ENCODE assay signal across 22 cellular contexts in genomic region chr13:112923962-112924361, GRCh38. TPM values are rescaled to one million over a fixed set of nuclear protein-coding genes. Genes with fewer than 3 reads are reported as not detected.
"Had no signal": no experiment of that assay in that cellular context is flagged by ENCODE, and none has a peak within 500 bp of the region (broad histone marks: within the 10 kb centered on the region; RNA-seq: fewer than 3 reads in every experiment).

No MANE protein-coding gene starts in this region.

- H3K36me3 ChIP-seq: colonic mucosa, esophagus muscularis mucosa, esophagus squamous epithelium, gastrocnemius medialis, gastroesophageal sphincter, heart left ventricle, heart right ventricle had no signal

- H3K4me3 ChIP-seq: colonic mucosa, coronary artery, dorsolateral prefrontal cortex, esophagus muscularis mucosa, esophagus squamous epithelium, gastrocnemius medialis, gastroesophageal sphincter, heart left ventricle, heart right ventricle, hepatocyte had no signal

- H3K27me3 ChIP-seq: colonic mucosa, hepatocyte had no signal

- DNase-seq: colonic mucosa; cortex of kidney; dermis blood vessel endothelial cell; dorsolateral prefrontal cortex; effector CD4-positive, alpha-beta T cell; effector CD8-positive, alpha-beta T cell; effector memory CD8-positive, alpha-beta T cell; erythroblast; esophagus squamous epithelium; foreskin fibroblast; foreskin keratinocyte; foreskin melanocyte; gastrocnemius medialis; glutamatergic neuron; head of caudate nucleus; heart left ventricle; heart right ventricle had no signal

- H3K4me1 ChIP-seq: colonic mucosa, foreskin keratinocyte, gastrocnemius medialis had no signal

- H3K27ac ChIP-seq: colonic mucosa, coronary artery, dorsolateral prefrontal cortex, epithelial cell of prostate, esophagus muscularis mucosa, esophagus squamous epithelium, foreskin keratinocyte, gastrocnemius medialis, gastroesophageal sphincter, heart left ventricle, heart right ventricle, hepatocyte had no signal

- H3K9me3 ChIP-seq: colonic mucosa, esophagus squamous epithelium, gastrocnemius medialis had no signal

RNA-seq across cellular contexts. Expression of gene MCF2L, which starts 45.1 kb away (rescaled TPM):
- total RNA-seq: foreskin keratinocyte had no signal
